In genomic region chr16:27154573-27155521, GRCh38 we compare ENCODE assay signal across 8 cellular contexts. TPM values are rescaled to one million over a fixed set of nuclear protein-coding genes. Genes with fewer than 3 reads are reported as not detected.
DNase-seq lines count a peak whose midpoint lies in the region; ATAC-seq and TF ChIP-seq lines count a peak whose summit lies in the region.

No MANE protein-coding gene starts in this region.

- POLR2A ChIA-PET in A673 (lab: Charles Lee; ENCODE audit: low non-redundant PET): no interaction called here

- no peak for ATAC-seq in HG03342 (IDR thresholded peaks at IDR 0.05; ENCODE audit: unreplicated experiment)

- H3K36me3 Mint-ChIP-seq in nephron progenitor cell (ENCODE audit: low read depth): no peaks in the 10 kb centered on the region

- BruUV-seq in A673 (replicated peaks; lab: Mats Ljungman, UMichigan): no TSS peak

- WGBS in suprapubic skin: 18% methylated on average over 24 of the region's 25 CpGs

- H3K79me2 ChIP-seq in fibroblast of lung (ENCODE audit: control insufficient read depth, insufficient read depth, low read length): no peaks in the 10 kb centered on the region

- peaks cover 7% of the 10 kb centered on the region for H3K4me1 Mint-ChIP-seq in nephron progenitor cell

- DNase-seq in A673 (ENCODE audit: low spot score): peak; percentile 59
- peak; percentile 76 for DNase-seq in GM13976 (ENCODE audit: low spot score)
- DNase-seq in NOMO-1 treated with dmso at 0.1 percent for 144 hours (lab: John Stamatoyannopoulos, UW; ENCODE audit: unreplicated experiment): peak; percentile 40
- peak; percentile 65 for DNase-seq in activated T-cell treated with anti-CD3 and anti-CD28 coated beads for 48 hours (ENCODE audit: low read depth)
- peak; percentile 6 to 31 for DNase-seq in fibroblast of lung (ENCODE audit: low read depth in 2 of 2)
- DNase-seq in nephron progenitor cell: peak; percentile 80
- no peak for DNase-seq in suprapubic skin (ENCODE audit: low spot score in 2 of 2)

- H3K4me3 ChIP-seq in A673 (ENCODE audit: low read depth, low read length, poor library complexity, severe bottlenecking) (no peak overlapping the region), fibroblast of lung (replicated peaks in 1 of 4; ENCODE audit: control extremely low read depth in 1 of 4, insufficient read depth in 1 of 4, low read depth in 3 of 4, low read length in 4 of 4) (no peak overlapping the region), suprapubic skin (no peak overlapping the region)

- H3K27me3 ChIP-seq in A673 (replicated peaks; ENCODE audit: insufficient read depth, low read depth, low read length, poor library complexity) (no peaks in the 10 kb centered on the region), fibroblast of lung (ENCODE audit: control insufficient read depth, insufficient read depth, low read length) (no peaks in the 10 kb centered on the region), suprapubic skin (no peaks in the 10 kb centered on the region)

- H3K27ac ChIP-seq in A673 (ENCODE audit: low read depth, low read length, poor library complexity, severe bottlenecking) (no peak overlapping the region), fibroblast of lung (ENCODE audit: insufficient read depth, low read length) (no peak overlapping the region), suprapubic skin (no peak overlapping the region)

- H3K36me3 ChIP-seq in A673 (ENCODE audit: insufficient read depth, low read length, poor library complexity, severe bottlenecking): no peaks in the 10 kb centered on the region
- no peaks in the 10 kb centered on the region for H3K36me3 ChIP-seq in fibroblast of lung (ENCODE audit: control insufficient read depth, insufficient read depth, low read length)
- H3K36me3 ChIP-seq in suprapubic skin: no peaks in the 10 kb centered on the region

- intact Hi-C loops in A673 (cut with micrococcal nuclease; ENCODE audit: unreplicated experiment): loop anchor here (2.0 kb wide), 1 partner anchor 220 kb away; no protein-coding TSS in a partner anchor

- H3K4me3 Mint-ChIP-seq in nephron progenitor cell: no peak overlapping the region

- H3K9me3 ChIP-seq in A673 (ENCODE audit: low read depth, low read length, poor library complexity, severe bottlenecking) (no peaks in the 10 kb centered on the region), fibroblast of lung (ENCODE audit: control insufficient read depth, insufficient read depth, low read depth, low read length) (no peaks in the 10 kb centered on the region), suprapubic skin (no peaks in the 10 kb centered on the region)

- H3K27ac Mint-ChIP-seq in nephron progenitor cell: no peak overlapping the region

- H4K20me1 ChIP-seq in fibroblast of lung (ENCODE audit: control insufficient read depth, extremely low read depth, insufficient read depth, low read length): no peaks in the 10 kb centered on the region

- TF ChIP-seq EP300 in suprapubic skin (IDR thresholded peaks at IDR 0.05): no peak

- H3K9ac ChIP-seq in fibroblast of lung (ENCODE audit: insufficient read depth, low read length): no peak overlapping the region

- peaks cover 30% of the 10 kb centered on the region for H3K27me3 Mint-ChIP-seq in nephron progenitor cell (ENCODE audit: low read depth, poor library complexity)

- CTCF ChIA-PET in A673 (lab: Charles Lee): no interaction called here

- H2AFZ ChIP-seq in fibroblast of lung (ENCODE audit: low read length): no peak overlapping the region

- H3K9me3 Mint-ChIP-seq in nephron progenitor cell: no peaks in the 10 kb centered on the region

- peak overlapping the region; percentile 20 for H3K4me2 ChIP-seq in fibroblast of lung (ENCODE audit: extremely low read depth, insufficient read depth, low read length)

- TF ChIP-seq POLR2A in suprapubic skin (IDR thresholded peaks at IDR 0.05): no peak

- TF ChIP-seq CTCF in A673 (conservative IDR thresholded peaks at IDR 0.05; ENCODE audit: low read depth, low read length) (peak; percentile 98), GM13976 (IDR thresholded peaks at IDR 0.05; ENCODE audit: borderline replicate concordance, control extremely low read depth, extremely low read depth, insufficient read depth, missing control alignments) (peak; percentile 90), fibroblast of lung (conservative IDR thresholded peaks at IDR 0.05 in 1 of 2, IDR thresholded peaks at IDR 0.05 in 1 of 2; ENCODE audit: low read depth in 1 of 2, low read length in 2 of 2) (peak; percentile 99 to 100), nephron progenitor cell (IDR thresholded peaks at IDR 0.05) (peak; percentile 97), suprapubic skin (IDR thresholded peaks at IDR 0.05) (peak; percentile 86 to 94)

- in situ Hi-C loops in GM13976 (cut with MboI; ENCODE audit: low sequenced_read_pairs, unreplicated experiment): no loop called here

- H3K4me1 ChIP-seq in A673 (ENCODE audit: insufficient read depth, low read length, poor library complexity, severe bottlenecking): no peaks in the 10 kb centered on the region
- no peaks in the 10 kb centered on the region for H3K4me1 ChIP-seq in fibroblast of lung (ENCODE audit: control insufficient read depth, extremely low read depth, insufficient read depth, low read length)
- H3K4me1 ChIP-seq in suprapubic skin: peaks cover 6% of the 10 kb centered on the region

RNA-seq across cellular contexts. Expression of gene KDM8, which starts 48.5 kb away (rescaled TPM):
- total RNA-seq in A673 (2021) (8.8 and 11.1 TPM in 2 replicates), fibroblast of lung (1.8 and 3.6 TPM in 2 replicates), suprapubic skin (1 to 10 TPM; 1.3 to 5.0 (median 3.7) TPM)
- 2.0 and 2.9 TPM in 2 replicates for polyA plus RNA-seq in fibroblast of lung
- 2.9 and 3.8 TPM in 2 replicates for polyA plus RNA-seq in fibroblast of lung (2012)
- polyA minus RNA-seq in fibroblast of lung (ENCODE audit: low replicate concordance): 7.1 and 8.2 TPM in 2 replicates

Comparison
In these comparisons a context has a peak if more than half of its experiments do, and no peak if none do; other contexts are left out.
1. DNase-seq: peak in A673 (single experiment), GM13976 (single experiment), NOMO-1 treated with dmso at 0.1 percent for 144 hours (single experiment), activated T-cell treated with anti-CD3 and anti-CD28 coated beads for 48 hours (single experiment), fibroblast of lung (2 of 2) and nephron progenitor cell (single experiment); none in suprapubic skin (0 of 2).
2. Peak in every context shown above with its lines, with median percentiles within 50 percentile points of each other: CTCF ChIP-seq.